Comparison of ENCODE assay signal across 26 cellular contexts in genomic region chr3:138361561-138361971, GRCh38. TPM values are rescaled to one million over a fixed set of nuclear protein-coding genes. Genes with fewer than 3 reads are reported as not detected.
DNase-seq lines count a peak whose midpoint lies in the region; ATAC-seq, FAIRE-seq and TF ChIP-seq lines count a peak whose summit lies in the region.
"Had no signal": no experiment of that assay in that cellular context is flagged by ENCODE, and none has a peak within 500 bp of the region (broad histone marks: within the 10 kb centered on the region; RNA-seq: fewer than 3 reads in every experiment).

No MANE protein-coding gene starts in this region.

- no peaks in the 10 kb centered on the region for H3K27me3 ChIP-seq in layer of hippocampus (ENCODE audit: control insufficient read depth, insufficient read depth, low read length)
- H3K27me3 ChIP-seq in gastrocnemius medialis: no peaks in the 10 kb centered on the region
- H3K27me3 ChIP-seq in colonic mucosa: no peaks in the 10 kb centered on the region
- H3K27me3 ChIP-seq: hepatocyte had no signal

- ATAC-seq in gastrocnemius medialis (no peak), GM18498 (IDR thresholded peaks at IDR 0.05; ENCODE audit: unreplicated experiment) (no peak)
- ATAC-seq: activated CD8-positive, alpha-beta T cell treated with anti-CD3 and anti-CD28 coated beads, Interleukin-2, amount 10 ng/mL, durations not matched to agents 7 days and 5 days; PC-3 had no signal

- H3K36me3 ChIP-seq in gastrocnemius medialis (peaks cover 0 to 2% of the 10 kb centered on the region in 2 donors), colonic mucosa (no peaks in the 10 kb centered on the region)

- no peak for TF ChIP-seq CTCF in gastrocnemius medialis (IDR thresholded peaks at IDR 0.05 in 4 of 5, conservative IDR thresholded peaks at IDR 0.05 in 1 of 5)
- no peak for TF ChIP-seq CTCF in colonic mucosa (IDR thresholded peaks at IDR 0.05)

- H3K27ac ChIP-seq in caudate nucleus (ENCODE audit: low read depth, low read length): peak overlapping the region; percentile 74
- peak overlapping the region; percentile 66 for H3K27ac ChIP-seq in layer of hippocampus (ENCODE audit: low read depth, low read length)
- H3K27ac ChIP-seq in gastrocnemius medialis: peak overlapping the region; percentile 52 to 98 (median 80)
- H3K27ac ChIP-seq in colonic mucosa: no peak overlapping the region
- H3K27ac ChIP-seq: hepatocyte had no signal

- H3K9me3 ChIP-seq in gastrocnemius medialis (no peaks in the 10 kb centered on the region), colonic mucosa (no peaks in the 10 kb centered on the region)
- H3K9me3 ChIP-seq: Caco-2 had no signal

- H3K9ac ChIP-seq in colonic mucosa (ENCODE audit: low read depth in 2 of 2, low read length in 2 of 2): no peak overlapping the region

- intact Hi-C loops in gastrocnemius medialis (cut with DNase I; ENCODE audit: low total_unique reads) (no loop called here), colonic mucosa (cut with DNase I) (no loop called here)

- no peak for TF ChIP-seq POLR2A in gastrocnemius medialis (IDR thresholded peaks at IDR 0.05)

- in situ Hi-C loops in gastrocnemius medialis (cut with MboI; ENCODE audit: low sequenced_read_pairs in 4 of 4): no loop called here

- peaks cover 86 to 90% of the 10 kb centered on the region in 2 donors for H3K4me1 ChIP-seq in gastrocnemius medialis
- no peaks in the 10 kb centered on the region for H3K4me1 ChIP-seq in colonic mucosa
- H3K4me1 ChIP-seq: Caco-2 had no signal

- DNase-seq in HK-2 (ENCODE audit: unreplicated experiment) (peak; percentile 93), caudate nucleus (lab: John Stamatoyannopoulos, UW) (peak in 1 of 61 donors; percentile 14), gastrocnemius medialis (no peak), HTR-8/SVneo (ENCODE audit: insufficient read length, low spot score) (no peak), HuH-7 (ENCODE audit: low spot score) (no peak), colonic mucosa (no peak)
- DNase-seq: activated CD4-positive, CD25-positive, alpha-beta regulatory T cell; activated CD8-positive, alpha-beta T cell treated with anti-CD3 and anti-CD28 coated beads, Interleukin-2, amount 10 ng/mL, durations not matched to agents 7 days and 5 days; activated naive CD8-positive, alpha-beta T cell treated with anti-CD3 and anti-CD28 coated beads, Interleukin-2, amount 10 ng/mL, durations not matched to agents 7 days and 5 days; activated T-cell treated with anti-CD3 and anti-CD28 coated beads, Interleukin-2, amount 50 U/mL, for 48 hours; Caco-2; central memory CD4-positive, alpha-beta T cell; EL; H7; NCI-H1092 treated with DMSO at 0.1 percent for 48 hours; NCI-H82; occipital lobe; PC-3; small intestine; stimulated activated CD4-positive, alpha-beta T cell treated with anti-CD3 and anti-CD28 coated beads, Interleukin-4, amount 100 ng/mL, for 1 hour had no signal

- FAIRE-seq in HTR-8/SVneo (lab: Jason Lieb, UNC): no peak
- FAIRE-seq: GM19239, keratinocyte, small intestine had no signal

- H3K4me3 ChIP-seq in gastrocnemius medialis (no peak overlapping the region), colonic mucosa (no peak overlapping the region)
- H3K4me3 ChIP-seq: hepatocyte had no signal

RNA-seq across cellular contexts. Expression of gene MRAS, which starts 13.2 kb away (rescaled TPM):
- total RNA-seq in gastrocnemius medialis (100 to 1,000 TPM in 1 of 4 donors, 10 to 100 TPM in 3; 45.8 to 149 (median 57.7) TPM), colonic mucosa (1 to 10 TPM; 2.2 to 4.5 TPM)
- total RNA-seq: activated CD8-positive, alpha-beta T cell treated with anti-CD3 and anti-CD28 coated beads, Interleukin-2, amount 10 ng/mL, durations not matched to agents 7 days and 5 days had no signal

RNA-seq across cellular contexts. Expression of gene NME9, which starts 31.9 kb away (rescaled TPM):
- total RNA-seq in gastrocnemius medialis (1 to 10 TPM in 2 of 4 donors, under 1 TPM in 1, not detected in 1; 0.38 to 7.3 (median 2.0) TPM), colonic mucosa (not detected)
- total RNA-seq: activated CD8-positive, alpha-beta T cell treated with anti-CD3 and anti-CD28 coated beads, Interleukin-2, amount 10 ng/mL, durations not matched to agents 7 days and 5 days; Caco-2; hepatocyte; SK-MEL-5 had no signal

Comparison
In these comparisons a context has a peak if more than half of its experiments do, and no peak if none do; other contexts are left out.
1. RNA of gene MRAS, which starts 13.2 kb away (total RNA-seq): 45.8 to 149 TPM in gastrocnemius medialis; 2.2 to 4.5 TPM in colonic mucosa; every median in the first group is over 4 times any median in the second.